8 cellular contexts compared by ENCODE assay signal in the genomic region with DNA sequence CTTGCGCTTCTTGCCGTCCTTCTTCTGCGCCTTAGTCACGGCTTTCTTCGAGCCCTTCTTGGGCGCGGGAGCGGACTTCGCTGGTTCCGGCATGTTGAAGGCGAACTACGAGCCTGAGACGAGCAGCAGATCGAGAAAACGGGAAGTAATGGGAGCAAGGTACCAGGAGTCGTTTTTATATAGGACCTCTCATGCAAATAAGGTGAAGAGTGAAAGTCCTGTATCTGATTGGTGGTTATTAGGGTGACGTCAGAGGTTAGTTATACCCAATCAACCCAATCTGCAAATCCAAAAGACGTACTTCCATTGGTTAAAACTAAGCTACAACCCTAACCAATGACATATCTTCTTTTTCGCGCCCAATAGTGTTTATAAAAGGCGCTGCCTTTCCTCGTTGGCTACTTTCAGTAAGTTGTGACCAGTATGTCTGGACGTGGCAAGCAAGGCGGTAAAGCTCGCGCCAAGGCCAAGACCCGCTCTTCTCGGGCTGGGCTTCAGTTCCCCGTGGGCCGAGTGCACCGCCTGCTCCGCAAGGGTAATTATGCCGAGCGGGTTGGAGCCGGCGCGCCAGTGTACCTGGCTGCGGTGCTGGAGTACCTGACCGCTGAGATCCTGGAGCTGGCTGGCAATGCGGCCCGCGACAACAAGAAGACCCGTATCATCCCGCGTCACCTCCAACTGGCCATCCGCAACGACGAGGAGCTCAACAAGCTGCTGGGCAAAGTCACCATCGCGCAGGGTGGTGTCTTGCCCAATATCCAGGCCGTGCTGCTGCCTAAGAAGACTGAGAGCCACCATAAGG.
A peak's percentile ranks its signal among the peaks of the same experiment; 100 is the strongest.
DNase-seq lines count a peak whose midpoint lies in the region; ATAC-seq and TF ChIP-seq lines count a peak whose summit lies in the region.

No MANE protein-coding gene starts in this region.

- ATAC-seq in HG02798 (IDR thresholded peaks at IDR 0.05; ENCODE audit: poor library complexity, unreplicated experiment) (peak; percentile 83), right cardiac atrium (peak; percentile 98)

- TF ChIP-seq POLR2A in GM15510 (IDR thresholded peaks at IDR 0.05; ENCODE audit: borderline replicate concordance, extremely low read depth, insufficient read length) = peak; percentile 96

- H3K27ac Mint-ChIP-seq in progenitor cell of endocrine pancreas = no peak overlapping the region

- peaks cover 4% of the 10 kb centered on the region for H3K4me1 ChIP-seq in right cardiac atrium (ENCODE audit: control insufficient read depth, insufficient read depth, low read length)

- intact Hi-C loops in right cardiac atrium (cut with DNase I) = no loop called here

- 5% methylated on average over 51 of the region's 51 CpGs for WGBS in right cardiac atrium

- H3K36me3 Mint-ChIP-seq in progenitor cell of endocrine pancreas (ENCODE audit: insufficient read depth) = no peaks in the 10 kb centered on the region

- peak overlapping the region; percentile 91 for H3K4me3 ChIP-seq in right cardiac atrium (ENCODE audit: low read length)

- H3K4me1 Mint-ChIP-seq in progenitor cell of endocrine pancreas (ENCODE audit: low read depth) = peaks cover 8% of the 10 kb centered on the region

- peak overlapping the region; percentile 98 for H3K27ac ChIP-seq in right cardiac atrium (ENCODE audit: low read length)

- DNase-seq in NCI-H1417 (lab: John Stamatoyannopoulos, UW) (peak; percentile 93 to 99 (median 96)), SW480 (ENCODE audit: low spot score) (peak; percentile 99), anterior cingulate cortex (lab: John Stamatoyannopoulos, UW) (peak in 53 of 58 donors; percentile 15 to 94 (median 60)), right cardiac atrium (peak; percentile 80 to 90 (median 89)), progenitor cell of endocrine pancreas (ENCODE audit: low spot score, unreplicated experiment) (peak; percentile 76), cerebellar nuclear complex (lab: John Stamatoyannopoulos, UW) (no peak)

- no peak overlapping the region for H3K4me3 Mint-ChIP-seq in progenitor cell of endocrine pancreas (ENCODE audit: low read depth)

- TF ChIP-seq CTCF in progenitor cell of endocrine pancreas (IDR thresholded peaks at IDR 0.05; ENCODE audit: unreplicated experiment) = no peak

- H3K9me3 Mint-ChIP-seq in progenitor cell of endocrine pancreas (ENCODE audit: low read depth) = no peaks in the 10 kb centered on the region

- no peaks in the 10 kb centered on the region for H3K9me3 ChIP-seq in right cardiac atrium (ENCODE audit: control insufficient read depth, low read length)

- no peaks in the 10 kb centered on the region for H3K27me3 Mint-ChIP-seq in progenitor cell of endocrine pancreas

- no peaks in the 10 kb centered on the region for H3K27me3 ChIP-seq in right cardiac atrium (ENCODE audit: control insufficient read depth, insufficient read depth)

Comparison
In these comparisons a context has a peak if more than half of its experiments do, and no peak if none do; other contexts are left out.
1. DNase-seq: peak in NCI-H1417 (3 of 3), SW480 (single experiment), anterior cingulate cortex (53 of 58), right cardiac atrium (3 of 3) and progenitor cell of endocrine pancreas (single experiment); none in cerebellar nuclear complex (0 of 2).